ENCODE assay signal across 1 cellular context in genomic region chr19:3733549-3734309, GRCh38.
TF ChIP-seq lines count a peak whose summit lies in the region.

No MANE protein-coding gene starts in this region.

TF ChIP-seq in HEK293, 187 proteins besides CTCF, POLR2A, EP300 and RAD21 (continued from another document):
- TF ChIP-seq ZNF398 (tag by site-specific recombination; IDR thresholded peaks at IDR 0.05) (no peak), ZSCAN5A (tag by site-specific recombination; IDR thresholded peaks at IDR 0.05) (no peak), ZNF529 (tag by site-specific recombination; IDR thresholded peaks at IDR 0.05; ENCODE audit: insufficient replicate concordance) (no peak), ZBTB6 (tag by site-specific recombination; IDR thresholded peaks at IDR 0.05) (no peak), PRDM4 (tag by site-specific recombination; IDR thresholded peaks at IDR 0.05) (peak; percentile 98), ZNF777 (tag by site-specific recombination; IDR thresholded peaks at IDR 0.05; ENCODE audit: borderline replicate concordance) (no peak)
